In genomic region chr5:135013445-135013844, GRCh38 we compare ENCODE assay signal across 18 cellular contexts. TPM values are rescaled to one million over a fixed set of nuclear protein-coding genes. Genes with fewer than 3 reads are reported as not detected.
"Had no signal": no experiment of that assay in that cellular context is flagged by ENCODE, and none has a peak within 500 bp of the region (broad histone marks: within the 10 kb centered on the region; RNA-seq: fewer than 3 reads in every experiment).

No MANE protein-coding gene starts in this region.

- H3K27me3 Mint-ChIP-seq: activated CD4-positive, alpha-beta memory T cell treated with anti-CD3 and anti-CD28 coated beads for 36 hours; activated CD4-positive, alpha-beta T cell treated with anti-CD3 and anti-CD28 coated beads for 36 hours; activated naive CD8-positive, alpha-beta T cell treated with anti-CD3 and anti-CD28 coated beads for 36 hours had no signal

- ATAC-seq: activated CD4-positive, alpha-beta T cell treated with anti-CD3 and anti-CD28 coated beads for 36 hours; activated T-cell treated with anti-CD3 and anti-CD28 coated beads, Interleukin-2, amount 50 U/mL, for 72 hours; foreskin keratinocyte; stimulated activated naive B cell treated with anti-CD40 and anti-IgM and Interleukin-4, amounts not matched to agents 10 μg/mL and 1 μg/mL and 100 μg/mL, for 72 hours had no signal

- DNase-seq: activated CD4-positive, alpha-beta memory T cell treated with anti-CD3 and anti-CD28 coated beads for 36 hours; activated CD4-positive, alpha-beta T cell treated with anti-CD3 and anti-CD28 coated beads for 36 hours; activated gamma-delta T cell; activated naive CD8-positive, alpha-beta T cell treated with anti-CD3 and anti-CD28 coated beads for 36 hours; activated T-cell treated with anti-CD3 and anti-CD28 coated beads, Interleukin-2, amount 50 U/mL, for 72 hours; immature natural killer cell; SK-N-SH; stimulated activated naive B cell treated with anti-CD40 and anti-IgM and Interleukin-4, amounts not matched to agents 10 μg/mL and 1 μg/mL and 100 μg/mL, for 72 hours; T-helper 1 cell; trophoblast cell; WERI-Rb-1 had no signal

- H3K27me3 ChIP-seq: neural progenitor cell, pancreas had no signal

- H3K9me3 ChIP-seq: pancreas, SK-N-SH had no signal

- H3K9me3 Mint-ChIP-seq: activated CD4-positive, alpha-beta memory T cell treated with anti-CD3 and anti-CD28 coated beads for 36 hours; activated naive CD8-positive, alpha-beta T cell treated with anti-CD3 and anti-CD28 coated beads for 36 hours; activated T-cell treated with anti-CD3 and anti-CD28 coated beads, Interleukin-2, amount 50 U/mL, for 72 hours; brain; immature natural killer cell; mesothelial cell of epicardium; neural progenitor cell had no signal

- H3K36me3 ChIP-seq: neural progenitor cell, pancreas had no signal

- H3K4me3 ChIP-seq: neural progenitor cell, pancreas had no signal

- H3K4me3 Mint-ChIP-seq: activated CD4-positive, alpha-beta memory T cell treated with anti-CD3 and anti-CD28 coated beads for 36 hours; activated CD4-positive, alpha-beta T cell treated with anti-CD3 and anti-CD28 coated beads for 36 hours; activated naive CD8-positive, alpha-beta T cell treated with anti-CD3 and anti-CD28 coated beads for 36 hours; activated T-cell treated with anti-CD3 and anti-CD28 coated beads, Interleukin-2, amount 50 U/mL, for 72 hours; brain; immature natural killer cell; mesothelial cell of epicardium; neural progenitor cell; stimulated activated naive B cell treated with anti-CD40 and anti-IgM and Interleukin-4, amounts not matched to agents 10 μg/mL and 1 μg/mL and 100 μg/mL, for 72 hours had no signal

- H3K36me3 Mint-ChIP-seq: activated CD4-positive, alpha-beta memory T cell treated with anti-CD3 and anti-CD28 coated beads for 36 hours; activated naive CD8-positive, alpha-beta T cell treated with anti-CD3 and anti-CD28 coated beads for 36 hours; brain; immature natural killer cell; mesothelial cell of epicardium; neural progenitor cell had no signal

- H3K4me1 Mint-ChIP-seq: activated CD4-positive, alpha-beta T cell treated with anti-CD3 and anti-CD28 coated beads for 36 hours; activated naive CD8-positive, alpha-beta T cell treated with anti-CD3 and anti-CD28 coated beads for 36 hours; immature natural killer cell; mesothelial cell of epicardium; neural progenitor cell; stimulated activated naive B cell treated with anti-CD40 and anti-IgM and Interleukin-4, amounts not matched to agents 10 μg/mL and 1 μg/mL and 100 μg/mL, for 72 hours had no signal

- H3K4me1 ChIP-seq: foreskin keratinocyte, neural progenitor cell had no signal

- H3K27ac ChIP-seq: foreskin keratinocyte, neural progenitor cell, pancreas, WERI-Rb-1 had no signal

- H3K27ac Mint-ChIP-seq: activated CD4-positive, alpha-beta memory T cell treated with anti-CD3 and anti-CD28 coated beads for 36 hours; activated CD4-positive, alpha-beta T cell treated with anti-CD3 and anti-CD28 coated beads for 36 hours; activated naive CD8-positive, alpha-beta T cell treated with anti-CD3 and anti-CD28 coated beads for 36 hours; activated T-cell treated with anti-CD3 and anti-CD28 coated beads, Interleukin-2, amount 50 U/mL, for 72 hours; brain; mesothelial cell of epicardium; neural progenitor cell; stimulated activated naive B cell treated with anti-CD40 and anti-IgM and Interleukin-4, amounts not matched to agents 10 μg/mL and 1 μg/mL and 100 μg/mL, for 72 hours had no signal

RNA-seq across cellular contexts. Expression of gene PITX1, which starts 20.6 kb away (rescaled TPM):
- total RNA-seq: activated naive CD8-positive, alpha-beta T cell treated with anti-CD3 and anti-CD28 coated beads for 36 hours; cerebellum; dermis microvascular lymphatic vessel endothelial cell had no signal
